Comparison of ENCODE assay signal across 26 cellular contexts in genomic region chr10:99682032-99682431, GRCh38. TPM values are rescaled to one million over a fixed set of nuclear protein-coding genes. Genes with fewer than 3 reads are reported as not detected.
DNase-seq lines count a peak whose midpoint lies in the region; ATAC-seq, FAIRE-seq and TF ChIP-seq lines count a peak whose summit lies in the region.
"Had no signal": no experiment of that assay in that cellular context is flagged by ENCODE, and none has a peak within 500 bp of the region (broad histone marks: within the 10 kb centered on the region; RNA-seq: fewer than 3 reads in every experiment).

No MANE protein-coding gene starts in this region.

- DNase-seq in HFFc6 = no peak
- DNase-seq in astrocyte (ENCODE audit: low read depth) = peak; percentile 69
- no peak for DNase-seq in kidney
- DNase-seq in gastrocnemius medialis = no peak
- no peak for DNase-seq in activated CD4-positive, alpha-beta T cell treated with anti-CD3 and anti-CD28 coated beads for 48 hours
- no peak for DNase-seq in activated T-cell treated with anti-CD3 and anti-CD28 coated beads for 4 hours
- DNase-seq in AG20443 (ENCODE audit: low spot score) = no peak
- DNase-seq: activated CD4-positive, alpha-beta T cell treated with anti-CD3 and anti-CD28 coated beads for 36 hours; activated CD8-positive, alpha-beta memory T cell treated with anti-CD3 and anti-CD28 coated beads for 24 hours; activated T-cell treated with anti-CD3 and anti-CD28 coated beads, Interleukin-2, amount 50 U/mL, for 24 hours; effector memory CD8-positive, alpha-beta T cell; left ventricle myocardium inferior; MM.1S; naive thymus-derived CD8-positive, alpha-beta T cell; NCI-H1417 treated with DMSO at 0.1 percent for 48 hours; NCI-H2107; occipital lobe; stimulated activated CD8-positive, alpha-beta memory T cell treated with anti-CD3 and anti-CD28 coated beads, Interleukin-4, amount 100 ng/mL, for 48 hours; stimulated activated naive CD8-positive, alpha-beta T cell treated with anti-CD3 and anti-CD28 coated beads, Interleukin-15, amount 100 ng/mL, for 72 hours had no signal

- H3K9me3 Mint-ChIP-seq in HFFc6 = no peaks in the 10 kb centered on the region
- no peaks in the 10 kb centered on the region for H3K9me3 Mint-ChIP-seq in astrocyte (ENCODE audit: unreplicated experiment)
- H3K9me3 Mint-ChIP-seq: activated T-cell treated with anti-CD3 and anti-CD28 coated beads, Interleukin-2, amount 50 U/mL, for 24 hours; effector memory CD8-positive, alpha-beta T cell; mesothelial cell of epicardium; naive thymus-derived CD8-positive, alpha-beta T cell; stimulated activated naive CD8-positive, alpha-beta T cell treated with anti-CD3 and anti-CD28 coated beads, Interleukin-15, amount 100 ng/mL, for 72 hours had no signal

- peaks cover 6% of the 10 kb centered on the region for H4K20me1 ChIP-seq in astrocyte (ENCODE audit: insufficient read depth, low read length)
- H4K20me1 ChIP-seq: BLaER1 treated with 17β-estradiol and CSF1 and Interleukin-3, amounts not matched to agents 10 nM and 100 nM had no signal

- H3K36me3 Mint-ChIP-seq in HFFc6 (ENCODE audit: low read depth) (peaks cover 45% of the 10 kb centered on the region), astrocyte (ENCODE audit: low read depth, unreplicated experiment) (peaks cover 11% of the 10 kb centered on the region)

- no peak overlapping the region for H2AFZ ChIP-seq in astrocyte (ENCODE audit: low read depth, low read length)

- H3K36me3 ChIP-seq in astrocyte (ENCODE audit: insufficient read depth, low read length) (peaks cover 55% of the 10 kb centered on the region), kidney (ENCODE audit: control insufficient read depth in 1 of 2, insufficient read depth in 2 of 2, low read length in 2 of 2) (peaks cover 0 to 8% of the 10 kb centered on the region in 2 donors), gastrocnemius medialis (no peaks in the 10 kb centered on the region)
- H3K36me3 ChIP-seq: BLaER1 treated with 17β-estradiol and CSF1 and Interleukin-3, amounts not matched to agents 10 nM and 100 nM had no signal

- no peak for TF ChIP-seq POLR2A in gastrocnemius medialis (IDR thresholded peaks at IDR 0.05)

- H3K79me2 ChIP-seq in astrocyte (ENCODE audit: insufficient read depth, low read length) = peaks cover 9% of the 10 kb centered on the region

- H3K27ac ChIP-seq in astrocyte (ENCODE audit: low read depth, low read length) (peak overlapping the region; percentile 64), kidney (ENCODE audit: low read depth in 2 of 2, low read length in 2 of 2) (no peak overlapping the region), gastrocnemius medialis (peak overlapping the region in 3 of 4 donors; percentile 3 to 57 (median 52))
- H3K27ac ChIP-seq: BLaER1 treated with 17β-estradiol and CSF1 and Interleukin-3, amounts not matched to agents 10 nM and 100 nM; brain microvascular endothelial cell; left ventricle myocardium inferior had no signal

- FAIRE-seq in astrocyte (lab: Jason Lieb, UNC) = no peak
- FAIRE-seq in kidney (lab: Jason Lieb, UNC) = peak; percentile 64
- FAIRE-seq: K562 had no signal

- TF ChIP-seq CTCF in HFFc6 (IDR thresholded peaks at IDR 0.05) = no peak
- no peak for TF ChIP-seq CTCF in astrocyte (IDR thresholded peaks at IDR 0.05; ENCODE audit: insufficient read depth, low read depth, low read length)
- TF ChIP-seq CTCF in kidney (IDR thresholded peaks at IDR 0.05; ENCODE audit: borderline replicate concordance, extremely low read depth, insufficient read depth) = no peak
- no peak for TF ChIP-seq CTCF in gastrocnemius medialis (IDR thresholded peaks at IDR 0.05 in 4 of 5, conservative IDR thresholded peaks at IDR 0.05 in 1 of 5)

- H3K4me3 ChIP-seq in astrocyte (ENCODE audit: insufficient read depth, low read depth, low read length) (no peak overlapping the region), kidney (ENCODE audit: low read length in 2 of 2) (no peak overlapping the region), gastrocnemius medialis (no peak overlapping the region)
- H3K4me3 ChIP-seq: adrenal gland; BLaER1 treated with 17β-estradiol and CSF1 and Interleukin-3, amounts not matched to agents 10 nM and 100 nM; HAP-1; K562; left ventricle myocardium inferior; skin epidermis had no signal

- H3K27me3 Mint-ChIP-seq in HFFc6 (ENCODE audit: insufficient read depth) = no peaks in the 10 kb centered on the region
- H3K27me3 Mint-ChIP-seq in astrocyte (ENCODE audit: low read depth, unreplicated experiment) = no peaks in the 10 kb centered on the region
- H3K27me3 Mint-ChIP-seq: activated CD4-positive, alpha-beta T cell treated with anti-CD3 and anti-CD28 coated beads for 36 hours; activated T-cell treated with anti-CD3 and anti-CD28 coated beads, Interleukin-2, amount 50 U/mL, for 24 hours; effector memory CD8-positive, alpha-beta T cell; naive thymus-derived CD8-positive, alpha-beta T cell; stimulated activated naive CD8-positive, alpha-beta T cell treated with anti-CD3 and anti-CD28 coated beads, Interleukin-15, amount 100 ng/mL, for 72 hours had no signal

- H3K4me2 ChIP-seq in astrocyte (ENCODE audit: low read length) = no peak overlapping the region
- H3K4me2 ChIP-seq: BLaER1 treated with 17β-estradiol and CSF1 and Interleukin-3, amounts not matched to agents 10 nM and 100 nM had no signal

- peaks cover 44% of the 10 kb centered on the region for H3K4me1 Mint-ChIP-seq in HFFc6 (ENCODE audit: low read depth)
- H3K4me1 Mint-ChIP-seq in astrocyte (ENCODE audit: low read depth, unreplicated experiment) = no peaks in the 10 kb centered on the region
- H3K4me1 Mint-ChIP-seq: activated CD4-positive, alpha-beta T cell treated with anti-CD3 and anti-CD28 coated beads for 36 hours; mesothelial cell of epicardium had no signal

- no peak for ATAC-seq in gastrocnemius medialis
- ATAC-seq: effector memory CD8-positive, alpha-beta T cell had no signal

- H3K9ac ChIP-seq in astrocyte (ENCODE audit: low read length) (no peak overlapping the region), kidney (ENCODE audit: low read length in 2 of 2) (no peak overlapping the region)
- H3K9ac ChIP-seq: BLaER1 treated with 17β-estradiol and CSF1 and Interleukin-3, amounts not matched to agents 10 nM and 100 nM had no signal

- H3K27me3 ChIP-seq in astrocyte (ENCODE audit: insufficient read depth, low read length) = no peaks in the 10 kb centered on the region
- H3K27me3 ChIP-seq in gastrocnemius medialis = no peaks in the 10 kb centered on the region
- H3K27me3 ChIP-seq: adrenal gland; BLaER1 treated with 17β-estradiol and CSF1 and Interleukin-3, amounts not matched to agents 10 nM and 100 nM; brain microvascular endothelial cell had no signal

- H3K4me3 Mint-ChIP-seq in HFFc6 (no peak overlapping the region), astrocyte (ENCODE audit: unreplicated experiment) (no peak overlapping the region)
- H3K4me3 Mint-ChIP-seq: activated CD4-positive, alpha-beta T cell treated with anti-CD3 and anti-CD28 coated beads for 36 hours; activated T-cell treated with anti-CD3 and anti-CD28 coated beads, Interleukin-2, amount 50 U/mL, for 24 hours; effector memory CD8-positive, alpha-beta T cell; mesothelial cell of epicardium; naive thymus-derived CD8-positive, alpha-beta T cell; stimulated activated naive CD8-positive, alpha-beta T cell treated with anti-CD3 and anti-CD28 coated beads, Interleukin-15, amount 100 ng/mL, for 72 hours had no signal

- intact Hi-C loops in kidney (cut with DNase I) (no loop called here), gastrocnemius medialis (cut with DNase I; ENCODE audit: low total_unique reads) (no loop called here)

- H3K4me1 ChIP-seq in astrocyte (ENCODE audit: insufficient read depth, low read length) (no peaks in the 10 kb centered on the region), kidney (ENCODE audit: control insufficient read depth in 1 of 2, insufficient read depth in 1 of 2, low read depth in 1 of 2, low read length in 2 of 2) (peaks cover 2 to 11% of the 10 kb centered on the region in 2 donors), gastrocnemius medialis (peaks cover 5 to 16% of the 10 kb centered on the region in 2 donors)
- H3K4me1 ChIP-seq: HAP-1 had no signal

- H3K9me3 ChIP-seq in astrocyte (ENCODE audit: insufficient read depth, low read depth, low read length) (no peaks in the 10 kb centered on the region), kidney (ENCODE audit: control insufficient read depth in 1 of 2, low read length in 2 of 2) (no peaks in the 10 kb centered on the region), gastrocnemius medialis (no peaks in the 10 kb centered on the region)
- H3K9me3 ChIP-seq: adrenal gland; BLaER1 treated with 17β-estradiol and CSF1 and Interleukin-3, amounts not matched to agents 10 nM and 100 nM; HAP-1; left ventricle myocardium inferior had no signal

- in situ Hi-C loops in gastrocnemius medialis (cut with MboI; ENCODE audit: low sequenced_read_pairs in 4 of 4) = no loop called here

- H3K27ac Mint-ChIP-seq in HFFc6 (peak overlapping the region; percentile 69), astrocyte (ENCODE audit: unreplicated experiment) (no peak overlapping the region)
- H3K27ac Mint-ChIP-seq: activated CD4-positive, alpha-beta T cell treated with anti-CD3 and anti-CD28 coated beads for 36 hours; activated T-cell treated with anti-CD3 and anti-CD28 coated beads, Interleukin-2, amount 50 U/mL, for 24 hours; mesothelial cell of epicardium; naive thymus-derived CD8-positive, alpha-beta T cell; stimulated activated naive CD8-positive, alpha-beta T cell treated with anti-CD3 and anti-CD28 coated beads, Interleukin-15, amount 100 ng/mL, for 72 hours had no signal

RNA-seq across cellular contexts. Expression of gene ENTPD7, which starts 22.7 kb away (rescaled TPM):
- total RNA-seq in HFFc6 (2021; fragmentation: NEBNext Ultra II Directional; extraction: Animal tissue kit (Norgen Biotek cat#: 25700)) = 10 to 100 TPM; 11.1 to 17.0 (median 13.6) TPM
- total RNA-seq in astrocyte = 21.6 and 22.8 TPM in 2 replicates
- 16.1 TPM for total RNA-seq in kidney
- 1.4 TPM for polyA plus RNA-seq in kidney (ENCODE audit: insufficient read depth, low read depth, low replicate concordance)
- total RNA-seq in gastrocnemius medialis = 1 to 10 TPM in 2 of 4 donors, under 1 TPM in 2; 0.32 to 1.1 (median 0.76) TPM

RNA-seq across cellular contexts. Expression of gene COX15, which starts 49.9 kb away (rescaled TPM):
- total RNA-seq in HFFc6 (2021; fragmentation: NEBNext Ultra II Directional; extraction: Animal tissue kit (Norgen Biotek cat#: 25700)) = 10 to 100 TPM; 36.7 to 42.1 (median 38.7) TPM
- total RNA-seq in astrocyte (30.2 and 33.4 TPM in 2 replicates), kidney (40.4 TPM), gastrocnemius medialis (10 to 100 TPM; 28.1 to 45.3 (median 32.5) TPM)
- 30.9 TPM for polyA plus RNA-seq in kidney (ENCODE audit: insufficient read depth, low read depth, low replicate concordance)

RNA-seq across cellular contexts. Expression of gene CUTC, which starts 50.0 kb away (rescaled TPM):
- total RNA-seq in HFFc6 (2021; fragmentation: NEBNext Ultra II Directional; extraction: Animal tissue kit (Norgen Biotek cat#: 25700)) = 10 to 100 TPM; 11.2 to 15.2 (median 12.4) TPM
- total RNA-seq in astrocyte (10.3 and 11.6 TPM in 2 replicates), kidney (16.5 TPM), gastrocnemius medialis (100 to 1,000 TPM in 3 of 4 donors, 10 to 100 TPM in 1; 85.2 to 172 (median 126) TPM)
- polyA plus RNA-seq in kidney (ENCODE audit: insufficient read depth, low read depth, low replicate concordance) = 19.1 TPM

Comparison
In these comparisons a context has a peak if more than half of its experiments do, and no peak if none do; other contexts are left out.
1. H3K27ac ChIP-seq: peak in astrocyte (single experiment) and gastrocnemius medialis (3 of 4); none in kidney (0 of 2).